ENCODE assay signal across 21 cellular contexts in genomic region chr11:43542734-43543133, GRCh38.
"Had no signal": no experiment of that assay in that cellular context is flagged by ENCODE, and none has a peak within 500 bp of the region (broad histone marks: within the 10 kb centered on the region; RNA-seq: fewer than 3 reads in every experiment).

No MANE protein-coding gene starts in this region.

- H3K4me1 ChIP-seq: adrenal gland, ascending aorta had no signal

- ATAC-seq: activated T-helper 17 cell treated with anti-CD3 and anti-CD28 coated beads, Interleukin-2, amount 50 U/mL, for 72 hours; gastroesophageal sphincter; heart left ventricle; left lobe of liver; lower lobe of right lung; mucosa of descending colon; T-cell had no signal

- H3K36me3 ChIP-seq: adrenal gland, ascending aorta, esophagus squamous epithelium, gastroesophageal sphincter, heart left ventricle, lower lobe of right lung, thyroid gland had no signal

- H3K27ac ChIP-seq: ascending aorta, coronary artery, esophagus squamous epithelium, gastroesophageal sphincter, heart left ventricle, lower lobe of right lung, thyroid gland had no signal

- H3K27me3 ChIP-seq: adrenal gland, ascending aorta, thyroid gland had no signal

- H3K9me3 ChIP-seq: adrenal gland, ascending aorta, lower lobe of right lung, mucosa of descending colon, thyroid gland had no signal

- H3K4me3 ChIP-seq: adrenal gland, ascending aorta, coronary artery, esophagus squamous epithelium, gastroesophageal sphincter, heart left ventricle, lower lobe of right lung, mucosa of descending colon, thyroid gland had no signal

- DNase-seq: activated CD4-positive, alpha-beta T cell treated with anti-CD3 and anti-CD28 coated beads for 1 hour; activated CD8-positive, alpha-beta memory T cell treated with anti-CD3 and anti-CD28 coated beads for 24 hours; activated CD8-positive, alpha-beta memory T cell treated with anti-CD3 and anti-CD28 coated beads, Interleukin-2, amount 50 U/mL, for 4 hours; activated T-cell treated with anti-CD3 and anti-CD28 coated beads, Interleukin-2, amount 50 U/mL, for 24 hours; esophagus squamous epithelium; heart left ventricle; lower lobe of right lung; mesendoderm; mucosa of descending colon; naive B cell; stimulated activated CD4-positive, alpha-beta T cell treated with anti-CD3 and anti-CD28 coated beads, Interleukin-12 subunit alpha, Interleukin-12 subunit beta, amount 100 ng/mL, for 4 hours; stimulated activated CD4-positive, alpha-beta T cell treated with anti-CD3 and anti-CD28 coated beads, Interleukin-1b, Interleukin-23, amount 100 ng/mL, for 48 hours; substantia nigra; T-cell; thyroid gland had no signal
